In the genomic region with DNA sequence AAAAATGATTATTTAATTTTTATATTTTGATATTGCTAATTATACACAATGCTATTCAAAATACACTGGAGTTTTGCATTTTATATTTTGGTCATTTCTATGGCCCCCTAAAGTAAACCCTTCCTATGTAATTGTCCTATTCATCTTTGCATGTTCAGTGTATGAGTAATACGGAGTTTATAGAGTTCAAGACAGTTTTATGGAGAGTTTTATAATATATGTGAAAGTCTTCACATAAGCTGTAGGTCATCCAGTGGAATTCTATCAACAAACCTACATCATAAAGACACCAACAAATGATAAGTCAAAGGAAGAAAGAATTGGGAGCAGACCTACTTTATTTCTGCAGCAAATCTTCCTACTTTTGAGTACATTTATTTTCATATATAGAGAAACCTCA, we compare ENCODE assay signal across 20 cellular contexts.
DNase-seq lines count a peak whose midpoint lies in the region; ATAC-seq, FAIRE-seq and TF ChIP-seq lines count a peak whose summit lies in the region.
"Had no signal": no experiment of that assay in that cellular context is flagged by ENCODE, and none has a peak within 500 bp of the region (broad histone marks: within the 10 kb centered on the region; RNA-seq: fewer than 3 reads in every experiment).

No MANE protein-coding gene starts in this region.

- no peak for TF ChIP-seq EP300 in A549 (IDR thresholded peaks at IDR 0.05)

- FAIRE-seq in A549 (lab: Jason Lieb, UNC) (no peak), HTR-8/SVneo (lab: Jason Lieb, UNC) (no peak)
- FAIRE-seq: G401.6, GM12878, GM19239, H1 had no signal

- TF ChIP-seq POLR2A in A549 (IDR thresholded peaks at IDR 0.05; ENCODE audit: low read length) = no peak

- H3K27ac ChIP-seq in A549 = peak overlapping the region in 1 of 2 experiments; percentile 33; a peak in 2 of 6 replicates
- H3K27ac ChIP-seq: 22Rv1, GM23248 had no signal

- no peak for TF ChIP-seq CTCF in A549 (IDR thresholded peaks at IDR 0.05)
- no peak for TF ChIP-seq CTCF in fibroblast of villous mesenchyme (IDR thresholded peaks at IDR 0.05; ENCODE audit: insufficient read depth, low read depth, low read length)

- H3K9me3 ChIP-seq in A549 = 0 out of 3 replicates have a peak, but pooled peaks cover 4% of the 10 kb centered on the region
- H3K9me3 ChIP-seq: Caco-2 had no signal

- no peak overlapping the region for H3K4me3 ChIP-seq in A549
- H3K4me3 ChIP-seq in fibroblast of villous mesenchyme (ENCODE audit: low read depth, low read length) = no peak overlapping the region
- H3K4me3 ChIP-seq: GM12878, GM23248 had no signal

- no peak for ATAC-seq in A549
- ATAC-seq: GM12878 had no signal

- 26% methylated on average over 1 of the region's 1 CpG for WGBS in A549 (ENCODE audit: missing lambda C conversion rate)

- H3K4me2 ChIP-seq in A549 = peak overlapping the region; percentile 57

- no peak for TF ChIP-seq RAD21 in A549 (conservative IDR thresholded peaks at IDR 0.05 in 1 of 2, IDR thresholded peaks at IDR 0.05 in 1 of 2)

- H3K4me1 ChIP-seq in A549 = peaks cover 29% of the 10 kb centered on the region
- H3K4me1 ChIP-seq: Caco-2 had no signal

- POLR2A ChIA-PET in A549 (lab: Yijun Ruan, JAX) = no interaction called here

- DNase-seq in A549 (ENCODE audit: low read depth in 1 of 2, low spot score in 1 of 2) (peak in 1 of 2 experiments; percentile 3), HTR-8/SVneo (ENCODE audit: insufficient read length, low spot score) (peak; percentile 6), fibroblast of villous mesenchyme (ENCODE audit: low read depth) (peak; percentile 14), cerebellar cortex (ENCODE audit: low spot score) (no peak), COLO829 (ENCODE audit: low spot score) (no peak), AG08396 (ENCODE audit: low spot score) (no peak)
- DNase-seq: ACHN; C1 segment of cervical spinal cord; Caco-2; CD4-positive, alpha-beta memory T cell; DMS153; DND-41; GM23248; H7; HCEC 1CT had no signal

- CTCF ChIA-PET in A549 (lab: Yijun Ruan, JAX) = no interaction called here

TF ChIP-seq in A549, 52 proteins besides CTCF, POLR2A, EP300 and RAD21:
- TF ChIP-seq MYC (IDR thresholded peaks at IDR 0.05; ENCODE audit: borderline replicate concordance, low read length) = no peak
- no peak for TF ChIP-seq JUNB (IDR thresholded peaks at IDR 0.05)
- no peak for TF ChIP-seq RARB (CRISPR knock-in tag; IDR thresholded peaks at IDR 0.05)
- TF ChIP-seq, protein P1, sequence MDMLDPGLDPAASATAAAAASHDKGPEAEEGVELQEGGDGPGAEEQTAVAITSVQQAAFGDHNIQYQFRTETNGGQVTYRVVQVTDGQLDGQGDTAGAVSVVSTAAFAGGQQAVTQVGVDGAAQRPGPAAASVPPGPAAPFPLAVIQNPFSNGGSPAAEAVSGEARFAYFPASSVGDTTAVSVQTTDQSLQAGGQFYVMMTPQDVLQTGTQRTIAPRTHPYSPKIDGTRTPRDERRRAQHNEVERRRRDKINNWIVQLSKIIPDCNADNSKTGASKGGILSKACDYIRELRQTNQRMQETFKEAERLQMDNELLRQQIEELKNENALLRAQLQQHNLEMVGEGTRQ (IDR thresholded peaks at IDR 0.05) = no peak
- TF ChIP-seq EHF (CRISPR knock-in tag; IDR thresholded peaks at IDR 0.05) = no peak
- TF ChIP-seq RCOR1 (IDR thresholded peaks at IDR 0.05; ENCODE audit: low read depth, low read length) = no peak
- TF ChIP-seq, protein P2, sequence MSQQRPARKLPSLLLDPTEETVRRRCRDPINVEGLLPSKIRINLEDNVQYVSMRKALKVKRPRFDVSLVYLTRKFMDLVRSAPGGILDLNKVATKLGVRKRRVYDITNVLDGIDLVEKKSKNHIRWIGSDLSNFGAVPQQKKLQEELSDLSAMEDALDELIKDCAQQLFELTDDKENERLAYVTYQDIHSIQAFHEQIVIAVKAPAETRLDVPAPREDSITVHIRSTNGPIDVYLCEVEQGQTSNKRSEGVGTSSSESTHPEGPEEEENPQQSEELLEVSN (IDR thresholded peaks at IDR 0.05; ENCODE audit: borderline replicate concordance, low read depth) = no peak
- TF ChIP-seq, protein P3, sequence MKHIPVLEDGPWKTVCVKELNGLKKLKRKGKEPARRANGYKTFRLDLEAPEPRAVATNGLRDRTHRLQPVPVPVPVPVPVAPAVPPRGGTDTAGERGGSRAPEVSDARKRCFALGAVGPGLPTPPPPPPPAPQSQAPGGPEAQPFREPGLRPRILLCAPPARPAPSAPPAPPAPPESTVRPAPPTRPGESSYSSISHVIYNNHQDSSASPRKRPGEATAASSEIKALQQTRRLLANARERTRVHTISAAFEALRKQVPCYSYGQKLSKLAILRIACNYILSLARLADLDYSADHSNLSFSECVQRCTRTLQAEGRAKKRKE (CRISPR knock-in tag; IDR thresholded peaks at IDR 0.05; ENCODE audit: low read depth) = no peak
- no peak for TF ChIP-seq HEYL (CRISPR knock-in tag; IDR thresholded peaks at IDR 0.05)
- TF ChIP-seq HOXA7 (CRISPR knock-in tag; IDR thresholded peaks at IDR 0.05) = no peak
- no peak for TF ChIP-seq KDM5A (IDR thresholded peaks at IDR 0.05)
- no peak for TF ChIP-seq FOSL2 (IDR thresholded peaks at IDR 0.05)
- TF ChIP-seq FOSL2 (CRISPR knock-in tag; IDR thresholded peaks at IDR 0.05) = no peak
- TF ChIP-seq NFE2L2 (conservative IDR thresholded peaks at IDR 0.05; ENCODE audit: low read length) = no peak
- TF ChIP-seq RFX5 (IDR thresholded peaks at IDR 0.05) = no peak
- no peak for TF ChIP-seq BHLHE40 (IDR thresholded peaks at IDR 0.05; ENCODE audit: low read depth, low read length)
- TF ChIP-seq, protein P4, sequence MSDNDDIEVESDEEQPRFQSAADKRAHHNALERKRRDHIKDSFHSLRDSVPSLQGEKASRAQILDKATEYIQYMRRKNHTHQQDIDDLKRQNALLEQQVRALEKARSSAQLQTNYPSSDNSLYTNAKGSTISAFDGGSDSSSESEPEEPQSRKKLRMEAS (IDR thresholded peaks at IDR 0.05) = no peak
- TF ChIP-seq, protein P5, sequence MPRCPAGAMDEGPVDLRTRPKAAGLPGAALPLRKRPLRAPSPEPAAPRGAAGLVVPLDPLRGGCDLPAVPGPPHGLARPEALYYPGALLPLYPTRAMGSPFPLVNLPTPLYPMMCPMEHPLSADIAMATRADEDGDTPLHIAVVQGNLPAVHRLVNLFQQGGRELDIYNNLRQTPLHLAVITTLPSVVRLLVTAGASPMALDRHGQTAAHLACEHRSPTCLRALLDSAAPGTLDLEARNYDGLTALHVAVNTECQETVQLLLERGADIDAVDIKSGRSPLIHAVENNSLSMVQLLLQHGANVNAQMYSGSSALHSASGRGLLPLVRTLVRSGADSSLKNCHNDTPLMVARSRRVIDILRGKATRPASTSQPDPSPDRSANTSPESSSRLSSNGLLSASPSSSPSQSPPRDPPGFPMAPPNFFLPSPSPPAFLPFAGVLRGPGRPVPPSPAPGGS (IDR thresholded peaks at IDR 0.05) = no peak
- no peak for TF ChIP-seq KDM1A (IDR thresholded peaks at IDR 0.05; ENCODE audit: low read depth)

Comparison
In these comparisons a context has a peak if more than half of its experiments do, and no peak if none do; other contexts are left out.
1. DNase-seq: peak in HTR-8/SVneo (single experiment) and fibroblast of villous mesenchyme (single experiment); none in cerebellar cortex (single experiment), COLO829 (single experiment) and AG08396 (single experiment).